ENCODE assay signal across 22 cellular contexts in the genomic region with DNA sequence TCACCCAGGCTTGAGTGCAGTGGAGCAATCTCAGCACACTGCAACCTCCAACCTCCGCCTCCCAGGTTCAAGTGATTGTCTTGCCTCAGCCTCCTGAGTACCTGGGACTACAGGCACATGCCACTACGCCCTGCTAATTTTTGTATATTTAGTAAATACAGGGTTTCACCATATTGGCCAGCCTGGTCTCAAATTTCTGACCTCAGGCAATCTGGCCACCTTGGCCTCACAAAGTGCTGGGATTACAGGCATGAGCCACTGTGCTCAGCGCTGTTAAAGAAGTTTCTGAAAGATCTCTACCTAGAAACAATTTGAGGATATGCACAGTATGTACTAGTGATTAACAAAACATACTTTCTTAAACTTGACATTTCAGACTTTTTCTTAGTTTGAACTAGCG.
"Had no signal": no experiment of that assay in that cellular context is flagged by ENCODE, and none has a peak within 500 bp of the region (broad histone marks: within the 10 kb centered on the region; RNA-seq: fewer than 3 reads in every experiment).

No MANE protein-coding gene starts in this region.

- H3K36me3 Mint-ChIP-seq: IgD-negative memory B cell had no signal

- H3K9ac ChIP-seq: KMS-11, SK-N-SH had no signal

- H3K4me3 Mint-ChIP-seq: IgD-negative memory B cell had no signal

- H3K4me3 ChIP-seq: K562 had no signal

- H3K27ac Mint-ChIP-seq: IgD-negative memory B cell had no signal

- H3K9me3 ChIP-seq: SK-N-SH had no signal

- H3K4me1 Mint-ChIP-seq: IgD-negative memory B cell had no signal

- DNase-seq: Kasumi-1, MV-4-11, NCI-H1048, NCI-H1105, NCI-H1417, NCI-H1436 treated with DMSO at 0.1 percent for 48 hours, NCI-H1694 treated with DMSO at 0.1 percent for 48 hours, NCI-H1930, NCI-H2081, NCI-H2107, NCI-H2227 treated with DMSO at 0.1 percent for 48 hours, NCI-H524, NCI-H526 treated with DMSO at 0.1 percent for 48 hours, NCI-H774, SHP77, SK-N-SH had no signal

- H3K4me2 ChIP-seq: KMS-11, SK-N-SH had no signal

- H3K27ac ChIP-seq: HL-60, KMS-11, RWPE1 had no signal

- ATAC-seq: K562, Panc1 had no signal
